In genomic region chr1:27725374-27726172, GRCh38 we compare ENCODE assay signal across 8 cellular contexts.
A peak's percentile ranks its signal among the peaks of the same experiment; 100 is the strongest.
DNase-seq lines count a peak whose midpoint lies in the region; ATAC-seq and FAIRE-seq lines count a peak whose summit lies in the region.

Gene FAM76A, plus strand, starts transcription at chr1:27725961. Its CDS starts 120 bp downstream, at chr1:27726081.

- no peaks in the 10 kb centered on the region for H4K20me1 ChIP-seq in BLaER1 treated with 17β-estradiol and CSF1 and Interleukin-3, amounts not matched to agents 10 nM and 100 nM

- peak; percentile 43 for FAIRE-seq in colon (lab: Jason Lieb, UNC)

- H3K4me1 ChIP-seq in BLaER1 treated with 17β-estradiol and CSF1 and Interleukin-3, amounts not matched to agents 10 nM and 100 nM, result peaks cover 19 to 24% (median 20%) of the 10 kb centered on the region in 10 experiments

- peak within 1 kb of the TSS; percentile 81 to 97 (median 92) for H3K4me2 ChIP-seq in BLaER1 treated with 17β-estradiol and CSF1 and Interleukin-3, amounts not matched to agents 10 nM and 100 nM

- ATAC-seq in HG03460 (IDR thresholded peaks at IDR 0.05; ENCODE audit: unreplicated experiment), result peak; percentile 91

- peak within 1 kb of the TSS; percentile 86 to 98 (median 94) for H3K4me3 ChIP-seq in BLaER1 treated with 17β-estradiol and CSF1 and Interleukin-3, amounts not matched to agents 10 nM and 100 nM

- no peaks in the 10 kb centered on the region for H3K27me3 ChIP-seq in BLaER1 treated with 17β-estradiol and CSF1 and Interleukin-3, amounts not matched to agents 10 nM and 100 nM

- DNase-seq in GM19240 (ENCODE audit: insufficient read length, low spot score), result peak; percentile 97
- peak; percentile 85 for DNase-seq in NCI-H524 treated with DMSO at 0.1 percent for 48 hours (lab: John Stamatoyannopoulos, UW)
- DNase-seq in activated CD4-positive, alpha-beta T cell treated with anti-CD3 and anti-CD28 coated beads for 4 hours, result peak; percentile 99
- peak; percentile 100 for DNase-seq in kidney tubule cell (ENCODE audit: low spot score)
- peak; percentile 96 to 99 (median 98) for DNase-seq in stimulated activated CD4-positive, alpha-beta T cell treated with anti-CD3 and anti-CD28 coated beads, Interleukin-1b, Interleukin-23, amount 100 ng/mL, for 24 hours (ENCODE audit: low read depth in 4 of 4, low spot score in 1 of 4)

- H3K9me3 ChIP-seq in BLaER1 treated with 17β-estradiol and CSF1 and Interleukin-3, amounts not matched to agents 10 nM and 100 nM (replicated peaks in 1 of 11), result no peaks in the 10 kb centered on the region

- peaks cover 7 to 29% (median 17%) of the 10 kb centered on the region in 11 experiments; a peak in 18 of 22 replicates for H3K36me3 ChIP-seq in BLaER1 treated with 17β-estradiol and CSF1 and Interleukin-3, amounts not matched to agents 10 nM and 100 nM

- H3K9ac ChIP-seq in BLaER1 treated with 17β-estradiol and CSF1 and Interleukin-3, amounts not matched to agents 10 nM and 100 nM, result peak within 1 kb of the TSS; percentile 83 to 95 (median 90)

- peak within 1 kb of the TSS; percentile 74 to 91 (median 82) for H3K27ac ChIP-seq in BLaER1 treated with 17β-estradiol and CSF1 and Interleukin-3, amounts not matched to agents 10 nM and 100 nM

Comparison
In these comparisons a context has a peak if more than half of its experiments do, and no peak if none do; other contexts are left out.
1. Peak in every context shown above with its lines: DNase-seq, ATAC-seq, H3K4me3 ChIP-seq and H3K27ac ChIP-seq.